Comparison of ENCODE assay signal across 9 cellular contexts in the genomic region with DNA sequence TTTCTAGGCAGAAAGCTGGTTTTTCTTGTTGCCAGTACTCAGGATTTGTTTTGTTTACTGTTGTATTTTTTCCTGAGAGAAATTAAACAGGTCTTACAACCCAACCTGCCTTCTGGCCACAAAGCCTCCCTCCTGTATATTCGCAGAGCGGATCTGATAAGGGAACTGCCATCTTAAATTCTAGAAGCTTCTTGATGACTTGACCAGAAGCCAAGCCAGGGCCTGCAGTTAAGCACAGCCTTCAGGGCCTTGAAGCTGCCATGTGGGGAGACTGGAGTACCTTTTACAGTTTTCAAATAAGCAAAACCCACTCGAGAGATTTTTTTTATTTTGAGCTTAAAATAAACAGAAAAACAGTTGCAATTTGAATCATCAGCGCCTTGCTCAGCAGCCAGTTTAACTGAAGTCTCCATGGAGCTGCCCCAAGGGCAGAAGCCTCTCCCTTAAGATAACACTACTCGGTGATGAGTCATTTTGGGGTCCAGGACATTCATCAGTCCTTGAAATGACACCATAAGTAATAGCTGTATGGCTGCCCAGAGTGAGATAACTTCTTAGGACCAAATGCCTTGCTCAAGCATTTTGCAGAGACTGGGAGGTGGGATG. TPM values are rescaled to one million over a fixed set of nuclear protein-coding genes. Genes with fewer than 3 reads are reported as not detected.
DNase-seq lines count a peak whose midpoint lies in the region; ATAC-seq and TF ChIP-seq lines count a peak whose summit lies in the region.
"Had no signal": no experiment of that assay in that cellular context is flagged by ENCODE, and none has a peak within 500 bp of the region (broad histone marks: within the 10 kb centered on the region; RNA-seq: fewer than 3 reads in every experiment).

No MANE protein-coding gene starts in this region.

- peaks cover 10% of the 10 kb centered on the region for H3K4me1 Mint-ChIP-seq in mesothelial cell of epicardium

- H3K9me2 ChIP-seq in SU-DHL-6 (replicated peaks; ENCODE audit: insufficient read depth, low read length) = no peaks in the 10 kb centered on the region

- H3K36me3 Mint-ChIP-seq in mesothelial cell of epicardium = no peaks in the 10 kb centered on the region

- H3K9me3 ChIP-seq in SU-DHL-6 (ENCODE audit: insufficient read depth, low read length) (no peaks in the 10 kb centered on the region), SJCRH30 (replicated peaks) (no peaks in the 10 kb centered on the region)

- H3F3A ChIP-seq in SU-DHL-6 (ENCODE audit: insufficient read depth) = no peaks in the 10 kb centered on the region

- peak overlapping the region; percentile 61 for H3K27ac Mint-ChIP-seq in mesothelial cell of epicardium
- H3K27ac Mint-ChIP-seq: dendritic cell treated with granulocyte-macrophage colony-stimulating factor and Interleukin-4, amounts not matched to agents 40 ng/mL and 50 ng/mL, for 4 days had no signal

- no peaks in the 10 kb centered on the region for H3K27me3 Mint-ChIP-seq in mesothelial cell of epicardium (ENCODE audit: low read depth)
- H3K27me3 Mint-ChIP-seq: dendritic cell treated with granulocyte-macrophage colony-stimulating factor and Interleukin-4, amounts not matched to agents 40 ng/mL and 50 ng/mL, for 4 days had no signal

- TF ChIP-seq CTCF in SU-DHL-6 (IDR thresholded peaks at IDR 0.05; ENCODE audit: insufficient read depth, low read length, poor library complexity, severe bottlenecking) = no peak
- no peak for TF ChIP-seq CTCF in mesothelial cell of epicardium (IDR thresholded peaks at IDR 0.05; ENCODE audit: unreplicated experiment)

- ATAC-seq in GM18873 (IDR thresholded peaks at IDR 0.05; ENCODE audit: low FRiP score, unreplicated experiment) = peak; percentile 72
- peak; percentile 98 for ATAC-seq in HG02870 (IDR thresholded peaks at IDR 0.05; ENCODE audit: unreplicated experiment)

- H3K27ac ChIP-seq in SU-DHL-6 (ENCODE audit: low read depth, low read length) (no peak overlapping the region), SJCRH30 (no peak overlapping the region)

- H3K36me3 ChIP-seq in SU-DHL-6 (ENCODE audit: low read length) = no peaks in the 10 kb centered on the region
- H3K36me3 ChIP-seq in SJCRH30 = no peaks in the 10 kb centered on the region

- DNase-seq in mesothelial cell of epicardium (ENCODE audit: low spot score in 2 of 2, unreplicated experiment in 2 of 2) = no peak
- DNase-seq in epidermal melanocyte (ENCODE audit: insufficient read length, low spot score) = no peak
- DNase-seq in SJCRH30 = no peak
- DNase-seq in activated CD4-positive, alpha-beta T cell treated with anti-CD3 and anti-CD28 coated beads, Interleukin-2, amount 50 U/mL, for 4 hours = no peak
- no peak for DNase-seq in NK-92 (lab: John Stamatoyannopoulos, UW; ENCODE audit: unreplicated experiment)

- no peak overlapping the region for H3K4me3 Mint-ChIP-seq in mesothelial cell of epicardium
- H3K4me3 Mint-ChIP-seq: dendritic cell treated with granulocyte-macrophage colony-stimulating factor and Interleukin-4, amounts not matched to agents 40 ng/mL and 50 ng/mL, for 4 days had no signal

- no peaks in the 10 kb centered on the region for H3K4me1 ChIP-seq in SJCRH30

- no peak overlapping the region for H3K4me2 ChIP-seq in SU-DHL-6 (ENCODE audit: low read depth, low read length, poor library complexity, severe bottlenecking)

- no peaks in the 10 kb centered on the region for H4K20me1 ChIP-seq in SU-DHL-6 (ENCODE audit: low read depth, low read length)

- H3K4me3 ChIP-seq in SU-DHL-6 (ENCODE audit: insufficient read depth, low read length, poor library complexity, severe bottlenecking) (no peak overlapping the region), SJCRH30 (no peak overlapping the region)

- H2AFZ ChIP-seq in SU-DHL-6 (ENCODE audit: low read depth, low read length, severe bottlenecking) = peak overlapping the region; percentile 24

- no peaks in the 10 kb centered on the region for H3K79me2 ChIP-seq in SU-DHL-6 (ENCODE audit: insufficient read depth, low read length)

- no peak overlapping the region for H3K9ac ChIP-seq in SU-DHL-6 (ENCODE audit: low read length)

- peaks cover 3% of the 10 kb centered on the region for H3K9me3 Mint-ChIP-seq in mesothelial cell of epicardium
- H3K9me3 Mint-ChIP-seq: dendritic cell treated with granulocyte-macrophage colony-stimulating factor and Interleukin-4, amounts not matched to agents 40 ng/mL and 50 ng/mL, for 4 days had no signal

- H3K27me3 ChIP-seq in SU-DHL-6 (ENCODE audit: low read length) = no peaks in the 10 kb centered on the region
- no peaks in the 10 kb centered on the region for H3K27me3 ChIP-seq in SJCRH30

RNA-seq across cellular contexts. Expression of gene PHLPP1, which starts 51.5 kb away (rescaled TPM):
- 20.4 to 21.2 TPM (median 21.2 TPM) in 3 replicates for total RNA-seq in mesothelial cell of epicardium
- 8.0 and 10.9 TPM in 2 replicates for total RNA-seq in SJCRH30 (2014; rRNA removed; shearing (Covaris generic))
